1 cellular context compared by ENCODE assay signal in genomic region chr19:39110263-39110967, GRCh38.
A peak's percentile ranks its signal among the peaks of the same experiment; 100 is the strongest.
TF ChIP-seq lines count a peak whose summit lies in the region.

No MANE protein-coding gene starts in this region.

TF ChIP-seq in HEK293, 187 proteins besides CTCF, POLR2A, EP300 and RAD21 (continues in another document):
- TF ChIP-seq ZNF658 (tag by site-specific recombination; IDR thresholded peaks at IDR 0.05) (no peak), SP3 (tag by site-specific recombination; IDR thresholded peaks at IDR 0.05) (no peak), SCRT1 (tag by site-specific recombination; IDR thresholded peaks at IDR 0.05; ENCODE audit: borderline replicate concordance) (no peak), YY2 (tag by site-specific recombination; IDR thresholded peaks at IDR 0.05) (no peak), ZNF362 (tag by site-specific recombination; IDR thresholded peaks at IDR 0.05) (no peak), PRDM1 (tag by site-specific recombination; IDR thresholded peaks at IDR 0.05) (no peak), ZNF155 (tag by site-specific recombination; IDR thresholded peaks at IDR 0.05) (no peak), ZNF623 (tag by site-specific recombination; IDR thresholded peaks at IDR 0.05) (no peak), ZNF645 (tag by site-specific recombination; IDR thresholded peaks at IDR 0.05) (no peak), ZFP41 (tag by site-specific recombination; IDR thresholded peaks at IDR 0.05; ENCODE audit: borderline replicate concordance) (no peak), PRDM2 (tag by site-specific recombination; IDR thresholded peaks at IDR 0.05; ENCODE audit: borderline replicate concordance) (no peak), ZBTB44 (tag by site-specific recombination; IDR thresholded peaks at IDR 0.05) (no peak), PRDM10 (tag by site-specific recombination; IDR thresholded peaks at IDR 0.05) (no peak), ZNF560 (tag by site-specific recombination; IDR thresholded peaks at IDR 0.05; ENCODE audit: borderline replicate concordance) (no peak), SP7 (tag by site-specific recombination; IDR thresholded peaks at IDR 0.05) (peak; percentile 47; the same call in 1 of the 2 replicates), ZXDB (tag by site-specific recombination; IDR thresholded peaks at IDR 0.05) (no peak), HOXD13 (CRISPR knock-in tag; IDR thresholded peaks at IDR 0.05; ENCODE audit: borderline replicate concordance) (no peak), ZFP69B (tag by site-specific recombination; IDR thresholded peaks at IDR 0.05) (peak; percentile 35; the same call in 1 of the 2 replicates), IKZF3 (tag by site-specific recombination; IDR thresholded peaks at IDR 0.05) (0 out of 2 replicates have a peak, but pooled peaks have one; percentile 11), TSHZ1 (tag by site-specific recombination; IDR thresholded peaks at IDR 0.05; ENCODE audit: borderline replicate concordance) (no peak), ZNF133 (tag by site-specific recombination; IDR thresholded peaks at IDR 0.05) (no peak), GFI1B (tag by site-specific recombination; IDR thresholded peaks at IDR 0.05) (no peak), ZNF521 (tag by site-specific recombination; IDR thresholded peaks at IDR 0.05) (no peak), ZNF692 (tag by site-specific recombination; IDR thresholded peaks at IDR 0.05) (peak; percentile 58; the same call in 1 of the 2 replicates), ZNF544 (tag by site-specific recombination; IDR thresholded peaks at IDR 0.05) (no peak), ZNF654 (tag by site-specific recombination; IDR thresholded peaks at IDR 0.05; ENCODE audit: low read depth) (peak; percentile 75), ZNF785 (tag by site-specific recombination; IDR thresholded peaks at IDR 0.05) (no peak), ZSCAN16 (tag by site-specific recombination; IDR thresholded peaks at IDR 0.05) (no peak), ZNF513 (tag by site-specific recombination; IDR thresholded peaks at IDR 0.05) (no peak), ZNF19 (tag by site-specific recombination; IDR thresholded peaks at IDR 0.05; ENCODE audit: low read depth) (no peak), PATZ1 (tag by site-specific recombination; IDR thresholded peaks at IDR 0.05) (no peak; the same call in 1 of the 2 replicates), ZNF211 (tag by site-specific recombination; IDR thresholded peaks at IDR 0.05; ENCODE audit: low read depth) (0 out of 2 replicates have a peak, but pooled peaks have one; percentile 31), ZFHX2 (tag by site-specific recombination; conservative IDR thresholded peaks at IDR 0.05) (peak; percentile 96)
